1 cellular context compared by ENCODE assay signal in genomic region chr2:74741651-74742050, GRCh38.
TF ChIP-seq lines count a peak whose summit lies in the region.

No MANE protein-coding gene starts in this region.

TF ChIP-seq in SK-N-SH treated with all-trans-retinoic acid at 6 μM for 48 hours, 23 proteins besides CTCF, POLR2A, EP300 and RAD21 (continued from another document):
- TF ChIP-seq PATZ1 (CRISPR knock-in tag; IDR thresholded peaks at IDR 0.05; ENCODE audit: borderline replicate concordance) (no peak), CREB5 (CRISPR knock-in tag; IDR thresholded peaks at IDR 0.05; ENCODE audit: low read depth) (no peak)
